8 cellular contexts compared by ENCODE assay signal in genomic region chr1:97920275-97920831, GRCh38. TPM values are rescaled to one million over a fixed set of nuclear protein-coding genes. Genes with fewer than 3 reads are reported as not detected.
A peak's percentile ranks its signal among the peaks of the same experiment; 100 is the strongest.
DNase-seq lines count a peak whose midpoint lies in the region; ATAC-seq and TF ChIP-seq lines count a peak whose summit lies in the region.

No MANE protein-coding gene starts in this region.

- H3K27ac Mint-ChIP-seq in HFFc6 (peak overlapping the region; percentile 79), mesothelial cell of epicardium (peak overlapping the region; percentile 97)

- H3K27me3 Mint-ChIP-seq in HFFc6 (ENCODE audit: insufficient read depth) (no peaks in the 10 kb centered on the region), mesothelial cell of epicardium (ENCODE audit: low read depth) (peaks cover 15% of the 10 kb centered on the region)

- no TSS peak for BruUV-seq in Panc1 (replicated peaks; lab: Mats Ljungman, UMichigan)

- H3K36me3 Mint-ChIP-seq in HFFc6 (ENCODE audit: low read depth) (peaks cover 13% of the 10 kb centered on the region), mesothelial cell of epicardium (no peaks in the 10 kb centered on the region)

- H3K27me3 ChIP-seq in Panc1 (ENCODE audit: control insufficient read depth, insufficient read depth, low read length) (no peaks in the 10 kb centered on the region), ectodermal cell (ENCODE audit: control insufficient read depth, insufficient read depth, low read length, poor library complexity, severe bottlenecking) (peaks cover 16% of the 10 kb centered on the region), uterus (no peaks in the 10 kb centered on the region)

- H3K9me3 Mint-ChIP-seq in HFFc6 (no peaks in the 10 kb centered on the region), mesothelial cell of epicardium (no peaks in the 10 kb centered on the region)

- peak overlapping the region; percentile 98 for H3K4me3 Mint-ChIP-seq in HFFc6
- H3K4me3 Mint-ChIP-seq in mesothelial cell of epicardium = peak overlapping the region; percentile 92

- no peak for TF ChIP-seq POLR2A in uterus (IDR thresholded peaks at IDR 0.05)

- H3K4me3 ChIP-seq in GM12865 (ENCODE audit: low read depth, low read length) (peak overlapping the region; percentile 99), Panc1 (ENCODE audit: low read depth in 2 of 2, low read length in 2 of 2) (peak overlapping the region; percentile 67 to 86), ectodermal cell (ENCODE audit: insufficient read depth, low read depth, low read length) (peak overlapping the region; percentile 63), uterus (peak overlapping the region; percentile 67 to 91)

- in situ Hi-C loops in Panc1 (cut with HindIII; ENCODE audit: low pct_unique_long_range_greater_than_20kb, low sequenced_read_pairs) = no loop called here

- peak; percentile 61 for ATAC-seq in Panc1

- H3K9me3 ChIP-seq in Panc1 (ENCODE audit: control insufficient read depth, insufficient read depth, low read depth, low read length) = no peaks in the 10 kb centered on the region
- no peaks in the 10 kb centered on the region for H3K9me3 ChIP-seq in ectodermal cell (ENCODE audit: control insufficient read depth, low read length)
- no peaks in the 10 kb centered on the region for H3K9me3 ChIP-seq in uterus

- intact Hi-C loops in Panc1 (cut with micrococcal nuclease; ENCODE audit: unreplicated experiment) = no loop called here
- intact Hi-C loops in uterus (cut with DNase I; ENCODE audit: low total_unique reads) = no loop called here

- H3K4me1 ChIP-seq in Panc1 (ENCODE audit: control insufficient read depth, insufficient read depth, low read length) = no peaks in the 10 kb centered on the region; the same call in 1 of the 2 replicates
- no peaks in the 10 kb centered on the region for H3K4me1 ChIP-seq in ectodermal cell (ENCODE audit: control insufficient read depth, insufficient read depth, low read length)
- H3K4me1 ChIP-seq in uterus = peaks cover 0 to 3% of the 10 kb centered on the region in 2 donors

- WGBS in ectodermal cell, 2 experiments = 2% methylated on average over 23 to 24 of the region's 24 CpGs

- 0 out of 2 replicates have a peak overlapping the region, but pooled peaks have one; percentile 29 for H3K27ac ChIP-seq in Panc1 (ENCODE audit: low read length)
- no peak overlapping the region for H3K27ac ChIP-seq in ectodermal cell (ENCODE audit: insufficient read depth, low read depth, low read length, poor library complexity, severe bottlenecking)
- peak overlapping the region; percentile 93 to 96 for H3K27ac ChIP-seq in uterus

- H3K4me1 Mint-ChIP-seq in HFFc6 (ENCODE audit: low read depth) (peaks cover 62% of the 10 kb centered on the region), mesothelial cell of epicardium (peaks cover 19% of the 10 kb centered on the region)

- TF ChIP-seq CTCF in GM12865 (IDR thresholded peaks at IDR 0.05; ENCODE audit: insufficient read depth, low read depth, low read length, missing control alignments) (no peak), HFFc6 (IDR thresholded peaks at IDR 0.05) (no peak), Panc1 (IDR thresholded peaks at IDR 0.05) (no peak), mesothelial cell of epicardium (IDR thresholded peaks at IDR 0.05; ENCODE audit: unreplicated experiment) (no peak), uterus (IDR thresholded peaks at IDR 0.05) (no peak)

- H3K36me3 ChIP-seq in Panc1 (ENCODE audit: control insufficient read depth, insufficient read depth, low read length) (no peaks in the 10 kb centered on the region), ectodermal cell (ENCODE audit: control insufficient read depth, insufficient read depth, low read length) (no peaks in the 10 kb centered on the region), uterus (no peaks in the 10 kb centered on the region)

- POLR2A ChIA-PET in Panc1 (lab: Charles Lee) = no interaction called here

- CTCF ChIA-PET in Panc1 (lab: Charles Lee) = no interaction called here

- DNase-seq in GM12865 (ENCODE audit: low read depth) (no peak), HFFc6 (no peak), Panc1 (ENCODE audit: low read depth, low spot score) (no peak), mesothelial cell of epicardium (ENCODE audit: low spot score in 2 of 2, unreplicated experiment in 2 of 2) (no peak), uterus (no peak), GM19240 (ENCODE audit: insufficient read length, low spot score) (no peak), NAMALWA (ENCODE audit: low spot score) (no peak)

RNA-seq across cellular contexts. Expression of gene DPYD, which starts 0.5 kb away (rescaled TPM):
- 10 to 100 TPM; 37.0 to 77.8 (median 67.9) TPM for total RNA-seq in HFFc6 (2021; fragmentation: NEBNext Ultra II Directional; extraction: Animal tissue kit (Norgen Biotek cat#: 25700))
- total RNA-seq in Panc1 (2021; ENCODE audit: unreplicated experiment) (2.0 TPM), mesothelial cell of epicardium (11.5 to 15.3 TPM (median 13.3 TPM) in 3 replicates), uterus (10 to 100 TPM; 30.9 to 66.6 (median 48.2) TPM)
- 0.96 TPM for polyA plus RNA-seq in Panc1 (2012; ENCODE audit: insufficient read length)
- 0.87 TPM for polyA plus RNA-seq in ectodermal cell (2013, experiment 1 of 4)
- polyA plus RNA-seq in ectodermal cell (2013, experiment 2 of 4) = 0.78 TPM
- polyA plus RNA-seq in ectodermal cell (2013, experiment 3 of 4) = 1.0 TPM
- 1.3 TPM for polyA plus RNA-seq in ectodermal cell (2013, experiment 4 of 4)
